In genomic region chr5:74109344-74109743, GRCh38 we compare ENCODE assay signal across 1 cellular context.
A peak's percentile ranks its signal among the peaks of the same experiment; 100 is the strongest.
TF ChIP-seq lines count a peak whose summit lies in the region.

No MANE protein-coding gene starts in this region.

TF ChIP-seq in H1, 55 proteins besides CTCF, POLR2A, EP300 and RAD21:
- peak; percentile 52; the same call in 1 of the 2 replicates for TF ChIP-seq SIX5 (IDR thresholded peaks at IDR 0.05; ENCODE audit: low read depth, low read length)
- TF ChIP-seq YY1 (IDR thresholded peaks at IDR 0.05; ENCODE audit: low read depth, low read length): peak; percentile 51; the same call in 1 of the 2 replicates
- no peak for TF ChIP-seq SRF (IDR thresholded peaks at IDR 0.05; ENCODE audit: low read depth, low read length)
- TF ChIP-seq CHD7 (IDR thresholded peaks at IDR 0.05; ENCODE audit: insufficient replicate concordance, low read length): no peak
